In the genomic region with DNA sequence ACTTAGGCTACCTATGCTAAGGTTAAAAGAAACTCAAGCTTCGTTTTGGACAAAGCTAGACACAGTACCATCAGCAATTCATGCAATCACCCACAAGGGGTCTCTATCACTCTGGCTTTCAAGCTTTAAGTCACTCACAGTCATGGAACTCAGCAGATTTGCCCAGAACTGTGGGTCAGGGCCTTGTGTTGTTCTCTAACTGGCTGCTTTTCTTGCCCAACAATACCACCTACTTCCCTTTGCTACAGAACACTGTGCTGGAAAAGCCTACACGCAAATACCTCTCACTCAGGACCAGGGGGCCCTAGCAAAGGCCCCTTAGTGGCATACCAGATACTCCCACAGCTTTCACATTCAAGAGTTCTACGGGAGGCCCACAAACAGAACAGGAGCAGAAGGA, we compare ENCODE assay signal across 8 cellular contexts. TPM values are rescaled to one million over a fixed set of nuclear protein-coding genes. Genes with fewer than 3 reads are reported as not detected.
A peak's percentile ranks its signal among the peaks of the same experiment; 100 is the strongest.
DNase-seq lines count a peak whose midpoint lies in the region; ATAC-seq and TF ChIP-seq lines count a peak whose summit lies in the region.

No MANE protein-coding gene starts in this region.

- WGBS in HUES64: 49% methylated on average over 3 of the region's 3 CpGs

- H3K9ac ChIP-seq in DND-41 (ENCODE audit: low read depth, low read length) (no peak overlapping the region), HUES64 (ENCODE audit: low read depth, low read length) (no peak overlapping the region)

- H3K9me3 Mint-ChIP-seq in activated naive CD4-positive, alpha-beta T cell treated with anti-CD3 and anti-CD28 coated beads, Interleukin-2, amount 50 U/mL, for 72 hours: peaks cover 0 to 5% of the 10 kb centered on the region in 2 donors

- H3K4me1 ChIP-seq in DND-41 (ENCODE audit: insufficient read depth, low read length) (0 out of 2 replicates have a peak, but pooled peaks cover under 1% of the 10 kb centered on the region), HUES64 (ENCODE audit: insufficient read depth, low read length) (no peaks in the 10 kb centered on the region), PC-9 (replicated peaks; ENCODE audit: insufficient read depth) (no peaks in the 10 kb centered on the region)

- peaks cover 35 to 59% of the 10 kb centered on the region in 2 donors for H3K36me3 Mint-ChIP-seq in activated naive CD4-positive, alpha-beta T cell treated with anti-CD3 and anti-CD28 coated beads, Interleukin-2, amount 50 U/mL, for 72 hours

- peak overlapping the region; percentile 82 to 86 for H3K27ac Mint-ChIP-seq in activated naive CD4-positive, alpha-beta T cell treated with anti-CD3 and anti-CD28 coated beads, Interleukin-2, amount 50 U/mL, for 72 hours

- no peak overlapping the region for H2AFZ ChIP-seq in DND-41 (ENCODE audit: low read depth, low read length)
- no peak overlapping the region for H2AFZ ChIP-seq in PC-9

- intact Hi-C loops in PC-9 (cut with micrococcal nuclease; ENCODE audit: unreplicated experiment): loop anchor here (1.0 to 2.0 kb wide), 3 partner anchors 43 to 114 kb away; no protein-coding TSS in a partner anchor

- no peaks in the 10 kb centered on the region for H3K9me2 ChIP-seq in PC-9 (ENCODE audit: insufficient read depth)

- BruUV-seq in PC-9 (replicated peaks; lab: Mats Ljungman, UMichigan): no TSS peak

- H3K36me3 ChIP-seq in DND-41 (ENCODE audit: insufficient read depth, low read length): peaks cover 71% of the 10 kb centered on the region
- peaks cover 71% of the 10 kb centered on the region for H3K36me3 ChIP-seq in HUES64 (ENCODE audit: insufficient read depth, low read length)
- H3K36me3 ChIP-seq in PC-9 (ENCODE audit: low read depth): peaks cover 5% of the 10 kb centered on the region; the same call in 1 of the 2 replicates

- no peak overlapping the region for H3K27ac ChIP-seq in DND-41 (ENCODE audit: low read length)
- peak overlapping the region; percentile 3; the same call in 1 of the 2 replicates for H3K27ac ChIP-seq in HUES64 (ENCODE audit: low read depth, low read length)
- H3K27ac ChIP-seq in PC-9: no peak overlapping the region

- H3K4me3 ChIP-seq in DND-41 (ENCODE audit: low read depth in 1 of 2, low read length in 2 of 2) (no peak overlapping the region), HUES64 (ENCODE audit: low read length) (no peak overlapping the region), PC-9 (no peak overlapping the region)

- TF ChIP-seq CTCF in DND-41 (IDR thresholded peaks at IDR 0.05; ENCODE audit: borderline replicate concordance, extremely low read depth, low read length, poor library complexity, severe bottlenecking): peak; percentile 92
- peak; percentile 81 for TF ChIP-seq CTCF in PC-9 (conservative IDR thresholded peaks at IDR 0.05)
- peak in 2 of 3 donors; percentile 81 to 90 for TF ChIP-seq CTCF in omental fat pad (IDR thresholded peaks at IDR 0.05)

- peaks cover 6% of the 10 kb centered on the region; the same call in 1 of the 2 replicates for H4K20me1 ChIP-seq in DND-41 (ENCODE audit: insufficient read depth, low read length)
- no peaks in the 10 kb centered on the region for H4K20me1 ChIP-seq in PC-9 (ENCODE audit: insufficient read depth)

- peaks cover 13% of the 10 kb centered on the region; the same call in 1 of the 2 replicates for H3F3A ChIP-seq in PC-9 (ENCODE audit: insufficient read depth, low read depth)

- peaks cover 29% of the 10 kb centered on the region for H3K79me2 ChIP-seq in DND-41 (ENCODE audit: insufficient read depth, low read length)
- no peaks in the 10 kb centered on the region for H3K79me2 ChIP-seq in PC-9 (ENCODE audit: low read depth)

- H3K4me2 ChIP-seq in DND-41 (ENCODE audit: insufficient read depth, low read length): no peak overlapping the region
- no peak overlapping the region for H3K4me2 ChIP-seq in PC-9

- H3K9me3 ChIP-seq in DND-41 (ENCODE audit: insufficient read depth, low read length, severe bottlenecking) (no peaks in the 10 kb centered on the region), HUES64 (ENCODE audit: insufficient read depth, low read depth, low read length) (no peaks in the 10 kb centered on the region), PC-9 (ENCODE audit: insufficient read depth, low read depth) (no peaks in the 10 kb centered on the region)

- no peaks in the 10 kb centered on the region for H3K27me3 ChIP-seq in DND-41 (ENCODE audit: insufficient read depth, low read length, poor library complexity)
- no peaks in the 10 kb centered on the region for H3K27me3 ChIP-seq in HUES64 (ENCODE audit: insufficient read depth, low read length)
- H3K27me3 ChIP-seq in PC-9 (ENCODE audit: insufficient read depth, low read depth): no peaks in the 10 kb centered on the region

- DNase-seq in DND-41: peak; percentile 66
- peak; percentile 31 to 60 for DNase-seq in PC-9
- peak in 1 of 2 donors; percentile 54 for DNase-seq in activated naive CD4-positive, alpha-beta T cell treated with anti-CD3 and anti-CD28 coated beads, Interleukin-2, amount 50 U/mL, for 72 hours (ENCODE audit: low spot score in 2 of 2)
- peak; percentile 78 for DNase-seq in globus pallidus (ENCODE audit: low spot score)
- peak; percentile 33 for DNase-seq in omental fat pad (ENCODE audit: low spot score)
- DNase-seq in T1000 (lab: John Stamatoyannopoulos, UW): no peak

- CTCF ChIA-PET in PC-9 (lab: Charles Lee): interaction anchor here (0.6 to 1.4 kb wide), 10 partner anchors 9 to 383 kb away, joined by 3 to 25 read pairs (median 4); a partner anchor contains a TSS

- POLR2A ChIA-PET in PC-9 (lab: Charles Lee; ENCODE audit: unreplicated experiment): interaction anchor here (0.6 to 1.2 kb wide), 5 partner anchors 10 to 554 kb away, joined by 3 to 19 read pairs (median 5); a partner anchor contains a TSS

- peak; percentile 98 for ATAC-seq in DND-41 (ENCODE audit: insufficient read depth, low read depth)
- peak; percentile 84 for ATAC-seq in GM21423 (IDR thresholded peaks at IDR 0.05; ENCODE audit: unreplicated experiment)
- ATAC-seq in activated naive CD4-positive, alpha-beta T cell treated with anti-CD3 and anti-CD28 coated beads, Interleukin-2, amount 50 U/mL, for 72 hours: peak; percentile 73 to 84
- peak; percentile 98 for ATAC-seq in omental fat pad (ENCODE audit: low FRiP score)

RNA-seq across cellular contexts. Expression of a gene that starts 9.1 kb away (rescaled TPM):
- 20.3 TPM for polyA plus RNA-seq in HUES64 (2013, experiment 1 of 2)
- 22.6 TPM for polyA plus RNA-seq in HUES64 (2013, experiment 2 of 2)
- total RNA-seq in PC-9 (2021) (28.9 and 36.6 TPM in 2 replicates), omental fat pad (1 to 10 TPM; 4.6 to 9.8 (median 5.9) TPM)
- total RNA-seq in activated naive CD4-positive, alpha-beta T cell treated with anti-CD3 and anti-CD28 coated beads, Interleukin-2, amount 50 U/mL, for 72 hours: 100 to 1,000 TPM in 1 of 2 donors, 10 to 100 TPM in 1; 80.2 to 182 TPM

RNA-seq across cellular contexts. Expression of a gene that starts 19.4 kb away (rescaled TPM):
- 16.1 TPM for polyA plus RNA-seq in HUES64 (2013, experiment 1 of 2)
- 20.5 TPM for polyA plus RNA-seq in HUES64 (2013, experiment 2 of 2)
- 13.8 and 20.2 TPM in 2 replicates for total RNA-seq in PC-9 (2021)
- total RNA-seq in activated naive CD4-positive, alpha-beta T cell treated with anti-CD3 and anti-CD28 coated beads, Interleukin-2, amount 50 U/mL, for 72 hours: 10 to 100 TPM; 39.1 to 39.3 TPM
- 10 to 100 TPM; 15.1 to 24.7 (median 18.1) TPM for total RNA-seq in omental fat pad

RNA-seq across cellular contexts. Expression of a gene that starts 19.6 kb away (rescaled TPM):
- polyA plus RNA-seq in HUES64 (2013, experiment 1 of 2): 0.05 TPM
- polyA plus RNA-seq in HUES64 (2013, experiment 2 of 2): not detected
- total RNA-seq in PC-9 (2021) (not detected in 2 replicates), omental fat pad (under 1 TPM in 3 of 4 donors, not detected in 1; 0.25 to 0.74 (median 0.32) TPM)
- 1 to 10 TPM; 3.3 to 4.7 TPM for total RNA-seq in activated naive CD4-positive, alpha-beta T cell treated with anti-CD3 and anti-CD28 coated beads, Interleukin-2, amount 50 U/mL, for 72 hours

RNA-seq across cellular contexts. Expression of a gene that starts 41.6 kb away (rescaled TPM):
- 24.3 TPM for polyA plus RNA-seq in HUES64 (2013, experiment 1 of 2)
- 28.5 TPM for polyA plus RNA-seq in HUES64 (2013, experiment 2 of 2)
- total RNA-seq in PC-9 (2021) (112 and 122 TPM in 2 replicates), omental fat pad (100 to 1,000 TPM; 112 to 234 (median 124) TPM)
- 100 to 1,000 TPM; 213 to 283 TPM for total RNA-seq in activated naive CD4-positive, alpha-beta T cell treated with anti-CD3 and anti-CD28 coated beads, Interleukin-2, amount 50 U/mL, for 72 hours

RNA-seq across cellular contexts. Expression of a gene that starts 53.2 kb away (rescaled TPM):
- polyA plus RNA-seq in HUES64 (2013, experiment 1 of 2): 7.4 TPM
- 8.8 TPM for polyA plus RNA-seq in HUES64 (2013, experiment 2 of 2)
- not detected in 2 replicates for total RNA-seq in PC-9 (2021)
- total RNA-seq in activated naive CD4-positive, alpha-beta T cell treated with anti-CD3 and anti-CD28 coated beads, Interleukin-2, amount 50 U/mL, for 72 hours: 1 to 10 TPM in 1 of 2 donors, under 1 TPM in 1; 0.50 to 1.7 TPM
- total RNA-seq in omental fat pad: not detected
